ENCODE assay signal across 8 cellular contexts in the genomic region with DNA sequence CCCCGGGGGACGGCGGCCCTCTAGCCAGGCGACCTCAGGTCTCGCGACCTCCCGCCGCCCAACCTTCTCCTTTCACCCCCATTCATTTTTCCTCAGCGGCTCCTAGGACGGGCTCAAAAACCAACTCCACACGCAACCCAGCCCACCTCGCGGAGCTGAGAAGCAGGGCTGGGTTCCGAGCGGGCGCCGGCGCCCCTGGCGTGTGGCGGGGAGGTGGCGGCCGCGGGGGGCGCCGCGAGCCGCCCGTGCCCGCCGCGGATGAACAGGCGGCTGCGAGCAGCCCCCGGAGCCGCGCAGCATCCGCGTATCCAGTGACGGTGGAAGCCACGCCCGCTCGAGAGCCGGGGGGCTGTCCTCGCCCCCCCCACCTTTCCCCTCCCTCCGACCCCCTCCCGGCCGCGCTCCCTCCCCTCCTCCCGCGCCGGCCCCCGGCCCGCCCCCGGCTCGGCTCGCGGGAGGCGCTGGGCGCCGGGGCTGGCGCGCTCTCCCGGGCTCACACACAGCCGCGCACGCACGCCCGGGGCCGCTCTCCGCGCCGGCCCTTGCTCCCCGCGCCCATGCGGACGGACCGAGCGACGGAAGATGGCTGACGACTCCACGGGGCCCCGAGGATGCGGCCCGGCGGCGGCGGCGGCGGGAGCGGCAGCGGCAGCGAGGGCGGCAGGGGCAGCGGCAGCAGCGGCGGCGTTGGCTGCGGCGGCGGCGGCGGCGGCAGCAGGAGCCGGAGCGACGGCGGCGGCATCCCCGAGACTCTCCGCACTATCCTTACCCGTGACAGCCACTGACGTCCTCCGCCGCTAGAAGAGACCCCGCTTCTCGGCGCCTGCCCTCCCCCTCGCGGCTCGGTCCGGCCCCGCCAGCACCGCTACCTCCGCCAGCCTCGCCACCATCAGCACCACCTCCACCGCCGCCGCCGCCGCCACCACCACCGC. TPM values are rescaled to one million over a fixed set of nuclear protein-coding genes. Genes with fewer than 3 reads are reported as not detected.
A peak's percentile ranks its signal among the peaks of the same experiment; 100 is the strongest.
DNase-seq lines count a peak whose midpoint lies in the region; ATAC-seq and TF ChIP-seq lines count a peak whose summit lies in the region.

A gene with protein sequence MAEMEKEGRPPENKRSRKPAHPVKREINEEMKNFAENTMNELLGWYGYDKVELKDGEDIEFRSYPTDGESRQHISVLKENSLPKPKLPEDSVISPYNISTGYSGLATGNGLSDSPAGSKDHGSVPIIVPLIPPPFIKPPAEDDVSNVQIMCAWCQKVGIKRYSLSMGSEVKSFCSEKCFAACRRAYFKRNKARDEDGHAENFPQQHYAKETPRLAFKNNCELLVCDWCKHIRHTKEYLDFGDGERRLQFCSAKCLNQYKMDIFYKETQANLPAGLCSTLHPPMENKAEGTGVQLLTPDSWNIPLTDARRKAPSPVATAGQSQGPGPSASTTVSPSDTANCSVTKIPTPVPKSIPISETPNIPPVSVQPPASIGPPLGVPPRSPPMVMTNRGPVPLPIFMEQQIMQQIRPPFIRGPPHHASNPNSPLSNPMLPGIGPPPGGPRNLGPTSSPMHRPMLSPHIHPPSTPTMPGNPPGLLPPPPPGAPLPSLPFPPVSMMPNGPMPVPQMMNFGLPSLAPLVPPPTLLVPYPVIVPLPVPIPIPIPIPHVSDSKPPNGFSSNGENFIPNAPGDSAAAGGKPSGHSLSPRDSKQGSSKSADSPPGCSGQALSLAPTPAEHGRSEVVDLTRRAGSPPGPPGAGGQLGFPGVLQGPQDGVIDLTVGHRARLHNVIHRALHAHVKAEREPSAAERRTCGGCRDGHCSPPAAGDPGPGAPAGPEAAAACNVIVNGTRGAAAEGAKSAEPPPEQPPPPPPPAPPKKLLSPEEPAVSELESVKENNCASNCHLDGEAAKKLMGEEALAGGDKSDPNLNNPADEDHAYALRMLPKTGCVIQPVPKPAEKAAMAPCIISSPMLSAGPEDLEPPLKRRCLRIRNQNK (plus strand): TSS at position 482 of the 932 bp plus-strand sequence. CDS start 500 bp downstream, outside the sequence.

- H4K91ac ChIP-seq in trophoblast cell (ENCODE audit: low read depth, low read length), result no peak within 1 kb of the TSS

- TF ChIP-seq POLR2A in adrenal gland (IDR thresholded peaks at IDR 0.05), result peak in 1 of 2 donors; percentile 56

- H3K4ac ChIP-seq in trophoblast cell (ENCODE audit: low read depth, low read length), result no peak within 1 kb of the TSS

- H3K27ac ChIP-seq in adrenal gland, result peak within 1 kb of the TSS; percentile 56 to 91 (median 77)
- H3K27ac ChIP-seq in right atrium auricular region, result peak within 1 kb of the TSS; percentile 91
- no peak within 1 kb of the TSS for H3K27ac ChIP-seq in trophoblast cell (ENCODE audit: low read depth, low read length)

- H3K23ac ChIP-seq in trophoblast cell (ENCODE audit: low read length), result no peak within 1 kb of the TSS

- peaks cover 19 to 44% of the 10 kb centered on the region in 2 donors for H3K4me1 ChIP-seq in adrenal gland (replicated peaks in 1 of 2)
- H3K4me1 ChIP-seq in right atrium auricular region, result peaks cover 0 to 45% of the 10 kb centered on the region in 2 donors
- peaks cover 15% of the 10 kb centered on the region in 2 experiments for H3K4me1 ChIP-seq in trophoblast cell (ENCODE audit: control insufficient read depth in 1 of 2, insufficient read depth in 2 of 2, low read length in 2 of 2)

- H2BK5ac ChIP-seq in trophoblast cell (ENCODE audit: low read depth, low read length, poor library complexity), result no peak within 1 kb of the TSS

- no peaks in the 10 kb centered on the region for H3K79me2 ChIP-seq in trophoblast cell (ENCODE audit: control insufficient read depth, insufficient read depth, low read length, poor library complexity)

- intact Hi-C loops in adrenal gland (cut with DNase I), result loop anchor here in 1 of 2 donors (10.0 kb wide), 1 partner anchor 145 kb away; no protein-coding TSS in a partner anchor

- H2AFZ ChIP-seq in trophoblast cell (ENCODE audit: insufficient read depth, low read length, poor library complexity), result peak within 1 kb of the TSS; percentile 84

- H2AK5ac ChIP-seq in trophoblast cell (ENCODE audit: low read length), result no peak within 1 kb of the TSS

- H3K79me1 ChIP-seq in trophoblast cell (ENCODE audit: low read length), result no peaks in the 10 kb centered on the region

- H3K36me3 ChIP-seq in adrenal gland (replicated peaks in 1 of 2) (no peaks in the 10 kb centered on the region), right atrium auricular region (no peaks in the 10 kb centered on the region), trophoblast cell (ENCODE audit: control insufficient read depth in 1 of 2, insufficient read depth in 2 of 2, low read length in 2 of 2) (no peaks in the 10 kb centered on the region)

- no peak for ATAC-seq in GM18519 (IDR thresholded peaks at IDR 0.05; ENCODE audit: low FRiP score, unreplicated experiment)

- H3K27me3 ChIP-seq in adrenal gland (no peaks in the 10 kb centered on the region), right atrium auricular region (no peaks in the 10 kb centered on the region), trophoblast cell (ENCODE audit: insufficient read depth, low read length) (peaks cover 42% of the 10 kb centered on the region)

- H2BK12ac ChIP-seq in trophoblast cell (ENCODE audit: low read length), result no peak within 1 kb of the TSS

- no peak within 1 kb of the TSS for H4K8ac ChIP-seq in trophoblast cell (ENCODE audit: low read depth, low read length)

- peak within 1 kb of the TSS; percentile 57 to 93 (median 83) for H3K4me3 ChIP-seq in adrenal gland
- H3K4me3 ChIP-seq in right atrium auricular region, result peak within 1 kb of the TSS; percentile 80 to 81
- peak within 1 kb of the TSS; percentile 80 for H3K4me3 ChIP-seq in trophoblast cell (ENCODE audit: low read depth, low read length)

- H3K14ac ChIP-seq in trophoblast cell (ENCODE audit: low read length), result no peak within 1 kb of the TSS

- H4K12ac ChIP-seq in trophoblast cell (ENCODE audit: low read depth, low read length), result no peak within 1 kb of the TSS

- H3K9me3 ChIP-seq in adrenal gland (replicated peaks in 1 of 3), result no peaks in the 10 kb centered on the region
- no peaks in the 10 kb centered on the region for H3K9me3 ChIP-seq in right atrium auricular region
- H3K9me3 ChIP-seq in trophoblast cell (ENCODE audit: insufficient read depth, low read depth, low read length), result no peaks in the 10 kb centered on the region

- no peak within 1 kb of the TSS for H3K18ac ChIP-seq in trophoblast cell (ENCODE audit: low read length)

- peak within 1 kb of the TSS; percentile 86 for H3K4me2 ChIP-seq in trophoblast cell (ENCODE audit: low read length)

- DNase-seq in NCI-H1417 (lab: John Stamatoyannopoulos, UW) (peak; percentile 76 to 87 (median 87)), NCI-H1417 treated with DMSO at 0.1 percent for 48 hours (lab: John Stamatoyannopoulos, UW) (no peak), HT1080 (ENCODE audit: low read depth) (peak; percentile 42), SHP77 treated with DMSO at 0.1 percent for 48 hours (lab: John Stamatoyannopoulos, UW) (peak; percentile 49), adrenal gland (peak; percentile 54 to 79 (median 64)), right atrium auricular region (ENCODE audit: low spot score) (peak; percentile 66), trophoblast cell (peak in 1 of 2 donors; percentile 47)

- WGBS in adrenal gland, 4 donors, result 0 to 1% (median 1%) methylated on average over 15 to 130 of the region's 131 CpGs
- WGBS in trophoblast cell (ENCODE audit: extremely low coverage, insufficient coverage, insufficient read length), result no CpG with 5 or more reads among the region's 131 CpGs

- no peak within 1 kb of the TSS for H3K9ac ChIP-seq in trophoblast cell (ENCODE audit: low read length)

- H2BK120ac ChIP-seq in trophoblast cell (ENCODE audit: insufficient read depth, low read length, poor library complexity), result no peak within 1 kb of the TSS

- TF ChIP-seq CTCF in adrenal gland (IDR thresholded peaks at IDR 0.05), result peak in 3 of 6 experiments; percentile 17 to 22 (median 22)
- TF ChIP-seq CTCF in right atrium auricular region (IDR thresholded peaks at IDR 0.05), result no peak

RNA-seq across cellular contexts. Expression of the gene that starts here (rescaled TPM):
- total RNA-seq in HT1080 (2014; rRNA removed; shearing (Covaris generic)), result 1.9 and 4.3 TPM in 2 replicates
- 1.7 and 2.7 TPM in 2 replicates for polyA plus RNA-seq in HT1080 (2015; cell fraction: cytosol; rRNA removed)
- polyA plus RNA-seq in HT1080 (2015; cell fraction: nucleus; rRNA removed), result 1.6 and 3.8 TPM in 2 replicates
- total RNA-seq in adrenal gland (10 to 100 TPM in 6 of 8 donors, 1 to 10 TPM in 2; 7.4 to 25.6 (median 15.1) TPM), right atrium auricular region (1 to 10 TPM; 8.2 to 8.5 TPM)
- polyA plus RNA-seq in adrenal gland, result 10 to 100 TPM in 1 of 3 donors, 1 to 10 TPM in 2; 5.6 to 13.9 (median 9.7) TPM
- 0.11 TPM in 2 replicates for polyA plus RNA-seq in trophoblast cell (2013)
